ENCODE assay signal across 27 cellular contexts in genomic region chr3:187077537-187077936, GRCh38.
DNase-seq lines count a peak whose midpoint lies in the region; ATAC-seq and TF ChIP-seq lines count a peak whose summit lies in the region.
"Had no signal": no experiment of that assay in that cellular context is flagged by ENCODE, and none has a peak within 500 bp of the region (broad histone marks: within the 10 kb centered on the region; RNA-seq: fewer than 3 reads in every experiment).

No MANE protein-coding gene starts in this region.

- CTCF ChIA-PET in CD8-positive, alpha-beta T cell (lab: Charles Lee) = interaction anchor here (1.4 kb wide), 1 partner anchor 10 kb away, joined by 5 read pairs; no protein-coding TSS in a partner anchor
- CTCF ChIA-PET in CD4-positive, alpha-beta memory T cell (lab: Charles Lee; ENCODE audit: partially characterized antibody) = interaction anchor here (1.6 kb wide), 1 partner anchor 62 kb away, joined by 3 read pairs; the partner anchor contains the start of gene RPL39L

- H3K9ac ChIP-seq in H9 (ENCODE audit: extremely low read depth, insufficient read length, low read length) (no peak overlapping the region), endodermal cell (ENCODE audit: extremely low read depth, low read length, poor library complexity, severe bottlenecking) (no peak overlapping the region)

- H3K14ac ChIP-seq in H9 (ENCODE audit: insufficient read depth, low read length) = no peak overlapping the region

- no peak overlapping the region for H3K4me3 ChIP-seq in CD8-positive, alpha-beta T cell (ENCODE audit: low read depth, low read length)
- no peak overlapping the region for H3K4me3 ChIP-seq in endodermal cell (ENCODE audit: low read length)
- no peak overlapping the region for H3K4me3 ChIP-seq in CD4-positive, alpha-beta memory T cell (ENCODE audit: low read length in 2 of 2)
- no peak overlapping the region for H3K4me3 ChIP-seq in sigmoid colon
- H3K4me3 ChIP-seq: esophagus squamous epithelium, GM23338, lower lobe of right lung, ovary, smooth muscle cell, tibial nerve had no signal

- no peaks in the 10 kb centered on the region for H3K9me3 ChIP-seq in CD8-positive, alpha-beta T cell (ENCODE audit: low read length)
- no peaks in the 10 kb centered on the region for H3K9me3 ChIP-seq in H9 (ENCODE audit: control insufficient read depth, low read depth, low read length)
- no peaks in the 10 kb centered on the region for H3K9me3 ChIP-seq in endodermal cell (ENCODE audit: control insufficient read depth, low read length)
- H3K9me3 ChIP-seq in CD4-positive, alpha-beta memory T cell (ENCODE audit: control insufficient read depth in 1 of 2, low read length in 2 of 2) = no peaks in the 10 kb centered on the region
- no peaks in the 10 kb centered on the region for H3K9me3 ChIP-seq in sigmoid colon
- H3K9me3 ChIP-seq: esophagus squamous epithelium, lower lobe of right lung, ovary, tibial nerve had no signal

- TF ChIP-seq CTCF in CD8-positive, alpha-beta T cell (IDR thresholded peaks at IDR 0.05) = no peak
- TF ChIP-seq CTCF in H9 (conservative IDR thresholded peaks at IDR 0.05) (no peak), endodermal cell (conservative IDR thresholded peaks at IDR 0.05) (no peak), osteocyte (IDR thresholded peaks at IDR 0.05) (no peak), sigmoid colon (IDR thresholded peaks at IDR 0.05) (no peak)

- intact Hi-C loops in CD8-positive, alpha-beta T cell (cut with DNase I, micrococcal nuclease) = no loop called here
- intact Hi-C loops in CD4-positive, alpha-beta memory T cell (cut with micrococcal nuclease) = no loop called here
- intact Hi-C loops in sigmoid colon (cut with DNase I) = no loop called here

- H3K79me2 ChIP-seq in H9 (ENCODE audit: insufficient read depth, low read length) = no peaks in the 10 kb centered on the region

- peaks cover 10% of the 10 kb centered on the region for H3K4me1 Mint-ChIP-seq in CD8-positive, alpha-beta T cell (ENCODE audit: low read depth)
- H3K4me1 Mint-ChIP-seq in H9 (peaks cover 33 to 34% of the 10 kb centered on the region in 2 experiments), endodermal cell (peaks cover 2% of the 10 kb centered on the region), osteocyte (ENCODE audit: unreplicated experiment) (no peaks in the 10 kb centered on the region)
- no peaks in the 10 kb centered on the region for H3K4me1 Mint-ChIP-seq in stimulated activated effector memory CD8-positive, alpha-beta T cell treated with anti-CD3 and anti-CD28 coated beads, Interleukin-12 subunit alpha, Interleukin-12 subunit beta, amount 100 ng/mL, for 72 hours
- H3K4me1 Mint-ChIP-seq in CD4-positive, alpha-beta memory T cell = peaks cover 1 to 11% (median 3%) of the 10 kb centered on the region in 4 donors

- no peaks in the 10 kb centered on the region for H3K27me3 ChIP-seq in CD8-positive, alpha-beta T cell (ENCODE audit: insufficient read depth, low read length)
- no peaks in the 10 kb centered on the region for H3K27me3 ChIP-seq in H9 (ENCODE audit: insufficient read depth, low read length)
- no peaks in the 10 kb centered on the region for H3K27me3 ChIP-seq in endodermal cell (ENCODE audit: control insufficient read depth, insufficient read depth, low read length, poor library complexity, severe bottlenecking)
- no peaks in the 10 kb centered on the region for H3K27me3 ChIP-seq in CD4-positive, alpha-beta memory T cell (ENCODE audit: insufficient read depth, low read length)
- H3K27me3 ChIP-seq in sigmoid colon = no peaks in the 10 kb centered on the region
- H3K27me3 ChIP-seq: esophagus squamous epithelium, ovary, tibial nerve had no signal

- POLR2A ChIA-PET in CD8-positive, alpha-beta T cell (lab: Charles Lee) = no interaction called here
- POLR2A ChIA-PET in CD4-positive, alpha-beta memory T cell (lab: Charles Lee; ENCODE audit: partially characterized antibody) = no interaction called here

- H2BK12ac ChIP-seq in H9 (ENCODE audit: insufficient read length, low read depth, low read length) = no peak overlapping the region

- no peak overlapping the region for H4K8ac ChIP-seq in H9 (replicated peaks; ENCODE audit: insufficient read length, low read depth, low read length)

- no peak overlapping the region for H3K56ac ChIP-seq in H9 (ENCODE audit: insufficient read length, low read depth, low read length)

- H3K79me1 ChIP-seq in H9 (ENCODE audit: insufficient read depth, low read depth, low read length, poor library complexity, severe bottlenecking) = no peaks in the 10 kb centered on the region

- peaks cover 39% of the 10 kb centered on the region for H3K36me3 ChIP-seq in CD8-positive, alpha-beta T cell (ENCODE audit: insufficient read depth, low read length)
- H3K36me3 ChIP-seq in endodermal cell (ENCODE audit: control insufficient read depth, insufficient read depth, low read length) = peaks cover 60% of the 10 kb centered on the region
- peaks cover 59% of the 10 kb centered on the region for H3K36me3 ChIP-seq in CD4-positive, alpha-beta memory T cell (ENCODE audit: insufficient read depth, low read length)
- H3K36me3 ChIP-seq in sigmoid colon = no peaks in the 10 kb centered on the region
- H3K36me3 ChIP-seq: ovary had no signal

- no peak overlapping the region for H4K5ac ChIP-seq in H9 (ENCODE audit: insufficient read length, low read depth, low read length)

- no peak for ATAC-seq in CD8-positive, alpha-beta T cell
- no peak for ATAC-seq in stimulated activated effector memory CD8-positive, alpha-beta T cell treated with anti-CD3 and anti-CD28 coated beads, Interleukin-12 subunit alpha, Interleukin-12 subunit beta, amount 100 ng/mL, for 72 hours
- ATAC-seq: activated T-cell treated with anti-CD3 and anti-CD28 coated beads, Interleukin-2, amount 50 U/mL, for 4 hours; GM23338; lower lobe of right lung had no signal

- peak overlapping the region; percentile 76 for H3K27ac Mint-ChIP-seq in CD8-positive, alpha-beta T cell
- peak overlapping the region in 2 of 3 experiments; percentile 15 to 69; a peak in 1 of 7 replicates for H3K27ac Mint-ChIP-seq in H9
- peak overlapping the region; percentile 73 for H3K27ac Mint-ChIP-seq in endodermal cell
- H3K27ac Mint-ChIP-seq in stimulated activated effector memory CD8-positive, alpha-beta T cell treated with anti-CD3 and anti-CD28 coated beads, Interleukin-12 subunit alpha, Interleukin-12 subunit beta, amount 100 ng/mL, for 72 hours = peak overlapping the region; percentile 29
- no peak overlapping the region for H3K27ac Mint-ChIP-seq in osteocyte (ENCODE audit: unreplicated experiment)
- peak overlapping the region in 2 of 7 donors; percentile 29 to 87 for H3K27ac Mint-ChIP-seq in CD4-positive, alpha-beta memory T cell
- H3K27ac Mint-ChIP-seq: GM23338, nephron had no signal

- H3K4me2 ChIP-seq in H9 (ENCODE audit: insufficient read depth, insufficient read length, low read length) = no peak overlapping the region
- H3K4me2 ChIP-seq: GM23338, smooth muscle cell had no signal

- H2BK15ac ChIP-seq in H9 (ENCODE audit: low read depth, low read length) = no peak overlapping the region

- H2AFZ ChIP-seq in H9 (ENCODE audit: low read length) = no peak overlapping the region
- H2AFZ ChIP-seq: GM23338 had no signal

- H3T11ph ChIP-seq in H9 (ENCODE audit: low read length) = no peak overlapping the region

- H3K18ac ChIP-seq in H9 (ENCODE audit: insufficient read length, low read depth, low read length) = no peak overlapping the region

- no peaks in the 10 kb centered on the region for H4K20me1 ChIP-seq in H9 (ENCODE audit: control insufficient read depth, insufficient read depth, insufficient read length)

- no peak for TF ChIP-seq EP300 in sigmoid colon (IDR thresholded peaks at IDR 0.05)

- peaks cover 66% of the 10 kb centered on the region for H3K36me3 Mint-ChIP-seq in CD8-positive, alpha-beta T cell
- H3K36me3 Mint-ChIP-seq in H9 (ENCODE audit: insufficient read depth in 1 of 3, low read depth in 3 of 3) (peaks cover 40 to 63% (median 57%) of the 10 kb centered on the region in 3 experiments), endodermal cell (ENCODE audit: low read depth) (peaks cover 48% of the 10 kb centered on the region), osteocyte (ENCODE audit: unreplicated experiment) (peaks cover 37% of the 10 kb centered on the region)
- H3K36me3 Mint-ChIP-seq in stimulated activated effector memory CD8-positive, alpha-beta T cell treated with anti-CD3 and anti-CD28 coated beads, Interleukin-12 subunit alpha, Interleukin-12 subunit beta, amount 100 ng/mL, for 72 hours = peaks cover 70% of the 10 kb centered on the region
- H3K36me3 Mint-ChIP-seq in CD4-positive, alpha-beta memory T cell = peaks cover 48 to 59% of the 10 kb centered on the region in 2 donors

- H3K27ac ChIP-seq in CD8-positive, alpha-beta T cell (ENCODE audit: low read depth, low read length) = no peak overlapping the region
- H3K27ac ChIP-seq in H9 (ENCODE audit: insufficient read length, low read depth, low read length) (no peak overlapping the region), endodermal cell (ENCODE audit: low read depth, low read length) (no peak overlapping the region), sigmoid colon (no peak overlapping the region)
- no peak overlapping the region for H3K27ac ChIP-seq in CD4-positive, alpha-beta memory T cell (ENCODE audit: low read depth, low read length)
- H3K27ac ChIP-seq: esophagus squamous epithelium, lower lobe of right lung, ovary, tibial nerve, VCaP had no signal

- no peak overlapping the region for H2BK20ac ChIP-seq in H9 (ENCODE audit: low read depth, low read length, poor library complexity, severe bottlenecking)

- H3K23me2 ChIP-seq in H9 (ENCODE audit: insufficient read length, low read depth, low read length, poor library complexity, severe bottlenecking) = no peaks in the 10 kb centered on the region

- no CpG with 5 or more reads among the region's 5 CpGs for WGBS in H9 (ENCODE audit: extremely low coverage, insufficient read length, low lambda C conversion rate)
- WGBS in endodermal cell (ENCODE audit: insufficient coverage in 1 of 2, insufficient read length in 1 of 2), 2 experiments = 90 to 98% methylated on average over 1 to 5 of the region's 5 CpGs
- 92 to 95% methylated on average over 5 of the region's 5 CpGs for WGBS in sigmoid colon, 2 donors

- no peak overlapping the region for H2AK5ac ChIP-seq in H9 (ENCODE audit: insufficient read length, low read length)

- no peak for TF ChIP-seq POLR2A in sigmoid colon (IDR thresholded peaks at IDR 0.05)

- no peak overlapping the region for H2BK120ac ChIP-seq in H9 (ENCODE audit: low read depth, low read length, poor library complexity, severe bottlenecking)

- no peaks in the 10 kb centered on the region for H3K27me3 Mint-ChIP-seq in CD8-positive, alpha-beta T cell (ENCODE audit: low read depth)
- H3K27me3 Mint-ChIP-seq in H9 (ENCODE audit: low read depth) (no peaks in the 10 kb centered on the region), endodermal cell (ENCODE audit: insufficient read depth) (no peaks in the 10 kb centered on the region), osteocyte (ENCODE audit: unreplicated experiment) (no peaks in the 10 kb centered on the region)
- H3K27me3 Mint-ChIP-seq in CD4-positive, alpha-beta memory T cell = no peaks in the 10 kb centered on the region

- H3K4me1 ChIP-seq in CD8-positive, alpha-beta T cell (ENCODE audit: insufficient read depth, low read length) = no peaks in the 10 kb centered on the region
- H3K4me1 ChIP-seq in H9 (ENCODE audit: insufficient read depth, low read length) (peaks cover 3% of the 10 kb centered on the region; the same call in 1 of the 2 replicates), endodermal cell (ENCODE audit: control insufficient read depth, insufficient read depth, low read length) (no peaks in the 10 kb centered on the region), sigmoid colon (no peaks in the 10 kb centered on the region)
- no peaks in the 10 kb centered on the region for H3K4me1 ChIP-seq in CD4-positive, alpha-beta memory T cell (ENCODE audit: insufficient read depth, low read length)
- H3K4me1 ChIP-seq: esophagus squamous epithelium, lower lobe of right lung, tibial nerve had no signal

- no peak overlapping the region for H2BK5ac ChIP-seq in H9 (ENCODE audit: insufficient read length, low read length)

- H3K9me3 Mint-ChIP-seq in CD8-positive, alpha-beta T cell = no peaks in the 10 kb centered on the region
- H3K9me3 Mint-ChIP-seq in H9 (no peaks in the 10 kb centered on the region), endodermal cell (no peaks in the 10 kb centered on the region), osteocyte (ENCODE audit: unreplicated experiment) (no peaks in the 10 kb centered on the region)
- H3K9me3 Mint-ChIP-seq in stimulated activated effector memory CD8-positive, alpha-beta T cell treated with anti-CD3 and anti-CD28 coated beads, Interleukin-12 subunit alpha, Interleukin-12 subunit beta, amount 100 ng/mL, for 72 hours = no peaks in the 10 kb centered on the region
- no peaks in the 10 kb centered on the region for H3K9me3 Mint-ChIP-seq in CD4-positive, alpha-beta memory T cell
- H3K9me3 Mint-ChIP-seq: activated T-cell treated with anti-CD3 and anti-CD28 coated beads, Interleukin-2, amount 50 U/mL, for 4 hours; GM23338; nephron had no signal

- no peak for DNase-seq in CD8-positive, alpha-beta T cell
- DNase-seq in H9 (no peak), endodermal cell (no peak), osteocyte (ENCODE audit: extremely low spot score, unreplicated experiment) (no peak), sigmoid colon (no peak)
- DNase-seq in stimulated activated effector memory CD8-positive, alpha-beta T cell treated with anti-CD3 and anti-CD28 coated beads, Interleukin-12 subunit alpha, Interleukin-12 subunit beta, amount 100 ng/mL, for 72 hours (ENCODE audit: low spot score in 2 of 2) = no peak
- no peak for DNase-seq in CD4-positive, alpha-beta memory T cell
- DNase-seq: activated CD4-positive, alpha-beta T cell treated with anti-CD3 and anti-CD28 coated beads for 48 hours; activated gamma-delta T cell treated with Interleukin-2 at 50 U/mL for 16 hours; activated T-cell treated with anti-CD3 and anti-CD28 coated beads, Interleukin-2, amount 50 U/mL, for 4 hours; C1 segment of cervical spinal cord; DND-41; esophagus squamous epithelium; GF-D8; IMR-90; kidney glomerular epithelial cell; lower lobe of right lung; NCI-H1694; NCI-H748 treated with DMSO at 0.1 percent for 48 hours; ovary; retina; T1000 had no signal

- no peak overlapping the region for H3K4me3 Mint-ChIP-seq in CD8-positive, alpha-beta T cell
- H3K4me3 Mint-ChIP-seq in H9 (no peak overlapping the region), endodermal cell (no peak overlapping the region), osteocyte (ENCODE audit: unreplicated experiment) (no peak overlapping the region)
- no peak overlapping the region for H3K4me3 Mint-ChIP-seq in stimulated activated effector memory CD8-positive, alpha-beta T cell treated with anti-CD3 and anti-CD28 coated beads, Interleukin-12 subunit alpha, Interleukin-12 subunit beta, amount 100 ng/mL, for 72 hours
- H3K4me3 Mint-ChIP-seq in CD4-positive, alpha-beta memory T cell = no peak overlapping the region
- H3K4me3 Mint-ChIP-seq: activated T-cell treated with anti-CD3 and anti-CD28 coated beads, Interleukin-2, amount 50 U/mL, for 4 hours; GM23338; nephron had no signal

- no peak overlapping the region for H4K91ac ChIP-seq in H9 (ENCODE audit: insufficient read length, low read depth, low read length)

- H3K23ac ChIP-seq in H9 (ENCODE audit: insufficient read length, low read depth, low read length) = no peak overlapping the region

- H3K4ac ChIP-seq in H9 (ENCODE audit: low read depth, low read length) = no peak overlapping the region
